ENCODE assay signal across 22 cellular contexts in the genomic region with DNA sequence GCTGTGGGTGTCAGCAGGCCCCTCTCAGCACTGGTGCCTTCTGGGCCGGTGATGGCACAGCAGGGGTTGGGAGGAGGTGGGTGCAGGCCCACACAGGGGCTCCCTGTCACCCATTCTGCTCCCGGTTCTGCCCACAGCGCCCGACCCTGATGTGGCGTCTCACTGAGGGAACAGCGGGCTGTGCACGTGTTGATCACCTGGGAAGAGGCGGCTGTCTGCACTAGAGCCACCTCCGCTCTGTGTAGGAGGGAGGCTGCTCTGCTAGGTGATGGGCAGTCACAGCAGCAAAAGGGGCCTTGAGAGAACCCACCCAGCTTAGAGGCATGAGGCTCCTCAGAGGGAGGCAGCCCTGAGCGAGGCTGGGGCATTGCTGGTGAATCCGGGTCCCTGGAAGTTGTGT.
"Had no signal": no experiment of that assay in that cellular context is flagged by ENCODE, and none has a peak within 500 bp of the region (broad histone marks: within the 10 kb centered on the region; RNA-seq: fewer than 3 reads in every experiment).

No MANE protein-coding gene starts in this region.

- H3K27ac ChIP-seq: epithelial cell of prostate, esophagus muscularis mucosa, gastrocnemius medialis, heart right ventricle, left lung, lower lobe of right lung, psoas muscle, sigmoid colon, skin epidermis, suprapubic skin, thyroid gland, vagina had no signal

- H3K4me3 Mint-ChIP-seq: dendritic cell treated with granulocyte-macrophage colony-stimulating factor and Interleukin-4, amounts not matched to agents 40 ng/mL and 50 ng/mL, for 4 days; effector memory CD8-positive, alpha-beta T cell; memory B cell; nephron; type B pancreatic cell had no signal

- DNase-seq: effector memory CD8-positive, alpha-beta T cell; gastrocnemius medialis; heart right ventricle; hypothalamus; left lung; lower lobe of right lung; naive B cell; psoas muscle; retina; sigmoid colon; stimulated activated CD4-positive, alpha-beta T cell treated with anti-CD3 and anti-CD28 coated beads, Interleukin-12 subunit alpha, Interleukin-12 subunit beta, amount 100 ng/mL, for 4 hours; stimulated activated naive CD4-positive, alpha-beta T cell treated with Interleukin-2 at 50 U/mL for 16 hours; thyroid gland had no signal

- H3K4me1 ChIP-seq: esophagus muscularis mucosa, gastrocnemius medialis, heart right ventricle, left lung, lower lobe of right lung, psoas muscle, sigmoid colon, suprapubic skin, thyroid gland, vagina had no signal

- H3K4me3 ChIP-seq: esophagus muscularis mucosa, gastrocnemius medialis, heart right ventricle, left lung, lower lobe of right lung, psoas muscle, sigmoid colon, skin epidermis, suprapubic skin, thyroid gland, vagina had no signal

- H3K27me3 ChIP-seq: sigmoid colon, thyroid gland, vagina had no signal

- H3K36me3 Mint-ChIP-seq: memory B cell, naive B cell, type B pancreatic cell had no signal

- H3K9me3 ChIP-seq: esophagus muscularis mucosa, gastrocnemius medialis, heart right ventricle, left lung, lower lobe of right lung, psoas muscle, sigmoid colon, suprapubic skin, thyroid gland, vagina had no signal

- H3K4me1 Mint-ChIP-seq: nephron had no signal

- ATAC-seq: effector memory CD8-positive, alpha-beta T cell; gastrocnemius medialis; left lung; lower lobe of right lung; psoas muscle had no signal

- H3K36me3 ChIP-seq: esophagus muscularis mucosa, gastrocnemius medialis, heart right ventricle, left lung, lower lobe of right lung, sigmoid colon, suprapubic skin, thyroid gland, vagina had no signal

- H3K27ac Mint-ChIP-seq: dendritic cell treated with granulocyte-macrophage colony-stimulating factor and Interleukin-4, amounts not matched to agents 40 ng/mL and 50 ng/mL, for 4 days; effector memory CD8-positive, alpha-beta T cell; memory B cell; nephron; type B pancreatic cell had no signal

- H3K9me3 Mint-ChIP-seq: dendritic cell treated with granulocyte-macrophage colony-stimulating factor and Interleukin-4, amounts not matched to agents 40 ng/mL and 50 ng/mL, for 4 days; effector memory CD8-positive, alpha-beta T cell; memory B cell; naive B cell; type B pancreatic cell had no signal
